In genomic region chr9:18889550-18889949, GRCh38 we compare ENCODE assay signal across 1 cellular context.
TF ChIP-seq lines count a peak whose summit lies in the region.

No MANE protein-coding gene starts in this region.

TF ChIP-seq in IMR-90, 13 proteins besides CTCF, POLR2A, EP300 and RAD21 (continued from another document):
- TF ChIP-seq ELK1 (IDR thresholded peaks at IDR 0.05; ENCODE audit: borderline replicate concordance, low read depth, low read length): no peak
- TF ChIP-seq FOS (IDR thresholded peaks at IDR 0.05; ENCODE audit: low read depth, low read length): no peak
- no peak for TF ChIP-seq MAZ (IDR thresholded peaks at IDR 0.05; ENCODE audit: borderline replicate concordance, low read depth, low read length)
- no peak for TF ChIP-seq USF2 (IDR thresholded peaks at IDR 0.05; ENCODE audit: low read depth, low read length)
- TF ChIP-seq SMC3 (IDR thresholded peaks at IDR 0.05; ENCODE audit: low read depth, low read length): no peak
